In genomic region chrX:123860983-123861382, GRCh38 we compare ENCODE assay signal across 8 cellular contexts. TPM values are rescaled to one million over a fixed set of nuclear protein-coding genes. Genes with fewer than 3 reads are reported as not detected.
DNase-seq lines count a peak whose midpoint lies in the region; ATAC-seq and TF ChIP-seq lines count a peak whose summit lies in the region.

No MANE protein-coding gene starts in this region.

- TF ChIP-seq CTCF in HL-60 (IDR thresholded peaks at IDR 0.05; ENCODE audit: insufficient read depth, low read length) (no peak), hepatocyte (IDR thresholded peaks at IDR 0.05; ENCODE audit: poor library complexity) (no peak), smooth muscle cell (IDR thresholded peaks at IDR 0.05; ENCODE audit: borderline replicate concordance, insufficient read depth, poor library complexity, severe bottlenecking) (no peak)
- no peak for TF ChIP-seq CTCF in activated CD8-positive, alpha-beta T cell treated with anti-CD3 and anti-CD28 coated beads for 36 hours (IDR thresholded peaks at IDR 0.05)

- DNase-seq in HL-60 (ENCODE audit: low read depth in 1 of 2, low spot score in 1 of 2), result no peak
- no peak for DNase-seq in activated CD8-positive, alpha-beta T cell treated with anti-CD3 and anti-CD28 coated beads for 36 hours
- peak; percentile 32 for DNase-seq in hepatocyte (ENCODE audit: low spot score)
- no peak for DNase-seq in smooth muscle cell (lab: John Stamatoyannopoulos, UW; ENCODE audit: unreplicated experiment)
- DNase-seq in NOMO-1 treated with dmso at 0.1 percent for 144 hours (lab: John Stamatoyannopoulos, UW; ENCODE audit: unreplicated experiment), result no peak
- no peak for DNase-seq in AG20443 (ENCODE audit: low spot score)
- no peak for DNase-seq in AG08395 (ENCODE audit: low spot score)

- H3K36me3 ChIP-seq in ACC112 (ENCODE audit: insufficient read depth, low read length), result no peaks in the 10 kb centered on the region
- H3K36me3 ChIP-seq in hepatocyte (replicated peaks; ENCODE audit: insufficient read depth, low read depth), result no peaks in the 10 kb centered on the region
- H3K36me3 ChIP-seq in smooth muscle cell (ENCODE audit: low read depth), result no peaks in the 10 kb centered on the region

- peak overlapping the region; percentile 78 for H3K4me3 Mint-ChIP-seq in activated CD8-positive, alpha-beta T cell treated with anti-CD3 and anti-CD28 coated beads for 36 hours

- no peak overlapping the region for H2AFZ ChIP-seq in ACC112 (ENCODE audit: low read length, unreplicated experiment)
- no peak overlapping the region for H2AFZ ChIP-seq in hepatocyte
- H2AFZ ChIP-seq in smooth muscle cell (ENCODE audit: low read depth), result no peak overlapping the region

- POLR2A ChIA-PET in activated CD8-positive, alpha-beta T cell treated with anti-CD3 and anti-CD28 coated beads for 36 hours (lab: Charles Lee), result interaction anchor here (0.9 kb wide), 1 partner anchor 8 kb away, joined by 3 read pairs; no protein-coding TSS in a partner anchor

- H3K27ac ChIP-seq in ACC112 (ENCODE audit: low read depth, low read length) (peak overlapping the region; percentile 99), HL-60 (replicated peaks) (peak overlapping the region; percentile 97), hepatocyte (peak overlapping the region; percentile 96), smooth muscle cell (ENCODE audit: low read depth) (peak overlapping the region; percentile 88)

- WGBS in hepatocyte (ENCODE audit: low lambda C conversion rate, missing lambda C conversion rate), result 44% methylated on average over 4 of the region's 4 CpGs
- WGBS in smooth muscle cell (ENCODE audit: low lambda C conversion rate), result 37% methylated on average over 4 of the region's 4 CpGs

- H3K9me3 Mint-ChIP-seq in activated CD8-positive, alpha-beta T cell treated with anti-CD3 and anti-CD28 coated beads for 36 hours, result no peaks in the 10 kb centered on the region

- no peak for ATAC-seq in activated CD8-positive, alpha-beta T cell treated with anti-CD3 and anti-CD28 coated beads for 36 hours

- H4K20me1 ChIP-seq in hepatocyte (ENCODE audit: insufficient read depth, poor library complexity, severe bottlenecking), result no peaks in the 10 kb centered on the region
- peaks cover 4% of the 10 kb centered on the region for H4K20me1 ChIP-seq in smooth muscle cell (ENCODE audit: low read depth)

- H3K27me3 ChIP-seq in ACC112 (ENCODE audit: insufficient read depth, low read length), result no peaks in the 10 kb centered on the region
- H3K27me3 ChIP-seq in HL-60 (ENCODE audit: insufficient read depth, poor library complexity, severe bottlenecking), result no peaks in the 10 kb centered on the region
- no peaks in the 10 kb centered on the region for H3K27me3 ChIP-seq in hepatocyte
- H3K27me3 ChIP-seq in smooth muscle cell (ENCODE audit: low read depth), result no peaks in the 10 kb centered on the region

- H3K4me2 ChIP-seq in hepatocyte, result peak overlapping the region; percentile 75
- peak overlapping the region; percentile 78 for H3K4me2 ChIP-seq in smooth muscle cell

- H3K36me3 Mint-ChIP-seq in activated CD8-positive, alpha-beta T cell treated with anti-CD3 and anti-CD28 coated beads for 36 hours (ENCODE audit: low read depth), result peaks cover 4% of the 10 kb centered on the region

- H3F3A ChIP-seq in smooth muscle cell (ENCODE audit: low read depth), result no peaks in the 10 kb centered on the region

- no peaks in the 10 kb centered on the region for H3K9me2 ChIP-seq in hepatocyte (replicated peaks; ENCODE audit: insufficient read depth)

- peaks cover 9% of the 10 kb centered on the region for H3K4me1 Mint-ChIP-seq in activated CD8-positive, alpha-beta T cell treated with anti-CD3 and anti-CD28 coated beads for 36 hours (ENCODE audit: low read depth)

- H3K27ac Mint-ChIP-seq in activated CD8-positive, alpha-beta T cell treated with anti-CD3 and anti-CD28 coated beads for 36 hours, result peak overlapping the region; percentile 93

- intact Hi-C loops in activated CD8-positive, alpha-beta T cell treated with anti-CD3 and anti-CD28 coated beads for 36 hours (cut with micrococcal nuclease), result no loop called here

- H3K79me2 ChIP-seq in ACC112 (ENCODE audit: control insufficient read depth, insufficient read depth, low read length, unreplicated experiment) (peaks cover 40% of the 10 kb centered on the region), hepatocyte (peaks cover 45% of the 10 kb centered on the region), smooth muscle cell (ENCODE audit: low read depth) (peaks cover 49% of the 10 kb centered on the region)

- H3K9me3 ChIP-seq in hepatocyte (ENCODE audit: low read depth) (no peaks in the 10 kb centered on the region), smooth muscle cell (replicated peaks; ENCODE audit: low read depth) (no peaks in the 10 kb centered on the region)

- H3K9ac ChIP-seq in smooth muscle cell (ENCODE audit: low read depth), result peak overlapping the region; percentile 88

- CTCF ChIA-PET in activated CD8-positive, alpha-beta T cell treated with anti-CD3 and anti-CD28 coated beads for 36 hours (lab: Charles Lee), result no interaction called here

- H3K4me3 ChIP-seq in ACC112 (ENCODE audit: low read depth, low read length) (peak overlapping the region; percentile 98), HL-60 (replicated peaks; ENCODE audit: insufficient read depth, low read length) (peak overlapping the region; percentile 57), hepatocyte (peak overlapping the region; percentile 44), smooth muscle cell (peak overlapping the region; percentile 73)

- H3K4me1 ChIP-seq in ACC112 (ENCODE audit: control insufficient read depth, insufficient read depth, low read length, unreplicated experiment), result no peaks in the 10 kb centered on the region
- peaks cover 4% of the 10 kb centered on the region for H3K4me1 ChIP-seq in hepatocyte (ENCODE audit: insufficient read depth)
- H3K4me1 ChIP-seq in smooth muscle cell (ENCODE audit: low read depth), result peaks cover 6% of the 10 kb centered on the region

- no peaks in the 10 kb centered on the region for H3K27me3 Mint-ChIP-seq in activated CD8-positive, alpha-beta T cell treated with anti-CD3 and anti-CD28 coated beads for 36 hours

RNA-seq across cellular contexts. Expression of gene XIAP, which starts 1.1 kb away (rescaled TPM):
- total RNA-seq in activated CD8-positive, alpha-beta T cell treated with anti-CD3 and anti-CD28 coated beads for 36 hours, result 10 to 100 TPM; 19.4 to 25.6 TPM
- total RNA-seq in hepatocyte (36.1 and 38.1 TPM in 2 replicates), smooth muscle cell (24.5 and 37.7 TPM in 2 replicates)
- polyA plus RNA-seq in hepatocyte (7.9 and 13.7 TPM in 2 replicates), smooth muscle cell (8.5 and 12.4 TPM in 2 replicates)

Comparison
In these comparisons a context has a peak if more than half of its experiments do, and no peak if none do; other contexts are left out.
1. H3K4me3 ChIP-seq: peak in every context shown above with its lines; median percentile 98 in ACC112; 73 in smooth muscle cell; 57 in HL-60; 44 in hepatocyte.